Comparison of ENCODE assay signal across 23 cellular contexts in the genomic region with DNA sequence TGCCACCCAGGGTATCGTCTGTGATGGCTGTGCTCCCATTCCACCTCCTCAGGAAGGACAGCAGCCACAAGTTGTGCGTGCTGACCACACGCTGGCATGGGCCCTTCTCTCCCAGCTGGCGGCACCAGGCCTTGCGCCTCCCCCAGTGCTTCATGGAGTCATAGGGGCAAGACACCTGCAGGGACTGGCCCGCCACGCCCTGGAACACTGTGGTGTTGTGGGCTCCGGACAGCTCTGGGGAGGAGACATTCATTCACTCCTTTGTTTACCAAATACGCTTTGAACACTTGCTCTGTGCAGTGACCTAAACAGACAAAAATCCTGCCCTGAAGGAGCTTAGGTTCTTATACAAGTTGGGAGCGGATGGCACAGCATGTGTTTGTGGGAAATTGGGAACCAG. TPM values are rescaled to one million over a fixed set of nuclear protein-coding genes. Genes with fewer than 3 reads are reported as not detected.
DNase-seq lines count a peak whose midpoint lies in the region; ATAC-seq and TF ChIP-seq lines count a peak whose summit lies in the region.
"Had no signal": no experiment of that assay in that cellular context is flagged by ENCODE, and none has a peak within 500 bp of the region (broad histone marks: within the 10 kb centered on the region; RNA-seq: fewer than 3 reads in every experiment).

No MANE protein-coding gene starts in this region.

- H3K9me3 Mint-ChIP-seq in mesothelial cell of epicardium = no peaks in the 10 kb centered on the region
- H3K9me3 Mint-ChIP-seq: CD8-positive, alpha-beta memory T cell; H9; HFFc6 had no signal

- ATAC-seq in lower lobe of right lung = no peak

- H3K9me3 ChIP-seq in HEK293 (ENCODE audit: control insufficient read depth, insufficient read depth, low read depth, low read length) (no peaks in the 10 kb centered on the region), lower lobe of right lung (no peaks in the 10 kb centered on the region)
- H3K9me3 ChIP-seq: SJSA1 had no signal

- no peak overlapping the region for H3K27ac Mint-ChIP-seq in mesothelial cell of epicardium
- H3K27ac Mint-ChIP-seq: B cell; CD8-positive, alpha-beta memory T cell; H9; HFFc6 had no signal

- TF ChIP-seq CTCF in HEK293 (tag by site-specific recombination; IDR thresholded peaks at IDR 0.05) (no peak), dorsolateral prefrontal cortex (IDR thresholded peaks at IDR 0.05 in 54 of 56, conservative IDR thresholded peaks at IDR 0.05 in 2 of 56; ENCODE audit: low read depth in 1 of 56, partially characterized antibody in 56 of 56) (no peak), lower lobe of right lung (IDR thresholded peaks at IDR 0.05) (no peak), mesothelial cell of epicardium (IDR thresholded peaks at IDR 0.05; ENCODE audit: unreplicated experiment) (no peak)

- no peaks in the 10 kb centered on the region for H3K4me1 Mint-ChIP-seq in mesothelial cell of epicardium
- H3K4me1 Mint-ChIP-seq: CD8-positive, alpha-beta memory T cell had no signal

- no peak overlapping the region for H3K27ac ChIP-seq in HEK293 (ENCODE audit: extremely low read depth, low read depth, low read length)
- H3K27ac ChIP-seq in dorsolateral prefrontal cortex = peak overlapping the region in 1 of 59 donors; percentile 3
- no peak overlapping the region for H3K27ac ChIP-seq in lower lobe of right lung
- H3K27ac ChIP-seq: GM23248, SJSA1 had no signal

- no peak overlapping the region for H3K4me3 ChIP-seq in HEK293 (ENCODE audit: low read depth, low read length)
- peak overlapping the region in 36 of 59 donors; percentile 1 to 47 (median 26) for H3K4me3 ChIP-seq in dorsolateral prefrontal cortex
- peak overlapping the region; percentile 19 for H3K4me3 ChIP-seq in lower lobe of right lung
- H3K4me3 ChIP-seq: GM23248, SJSA1 had no signal

- H3K36me3 Mint-ChIP-seq in mesothelial cell of epicardium = no peaks in the 10 kb centered on the region

- no peak overlapping the region for H3K4me3 Mint-ChIP-seq in mesothelial cell of epicardium
- H3K4me3 Mint-ChIP-seq: B cell; CD8-positive, alpha-beta memory T cell; H9; HFFc6 had no signal

- intact Hi-C loops in dorsolateral prefrontal cortex (cut with DNase I) (no loop called here), lower lobe of right lung (cut with DNase I) (no loop called here)

- H3K4me1 ChIP-seq in HEK293 (ENCODE audit: control insufficient read depth, insufficient read depth, low read length) (no peaks in the 10 kb centered on the region), lower lobe of right lung (peaks cover 17% of the 10 kb centered on the region)
- H3K4me1 ChIP-seq: SJSA1 had no signal

- POLR2A ChIA-PET in HEK293 (lab: Yijun Ruan, JAX) = interaction anchor here (0.8 kb wide), 1 partner anchor 10 kb away, joined by 3 read pairs; no protein-coding TSS in a partner anchor

- H3K27me3 ChIP-seq in dorsolateral prefrontal cortex = peaks cover 0 to 12% (median 0%) of the 10 kb centered on the region in 45 donors
- peaks cover under 1% of the 10 kb centered on the region for H3K27me3 ChIP-seq in lower lobe of right lung (ENCODE audit: low read depth)

- H3K36me3 ChIP-seq in HEK293 (ENCODE audit: control insufficient read depth in 2 of 2, insufficient read depth in 1 of 2, low read length in 2 of 2) (no peaks in the 10 kb centered on the region), lower lobe of right lung (no peaks in the 10 kb centered on the region)
- H3K36me3 ChIP-seq: SJSA1 had no signal

- H3K27me3 Mint-ChIP-seq in mesothelial cell of epicardium (ENCODE audit: low read depth) = peaks cover 23% of the 10 kb centered on the region

- CTCF ChIA-PET in HEK293 (lab: Yijun Ruan, JAX) = no interaction called here

- DNase-seq in dorsolateral prefrontal cortex (no peak), lower lobe of right lung (no peak), NOMO-1 treated with DMSO at 0.1 percent for 48 hours (lab: John Stamatoyannopoulos, UW; ENCODE audit: unreplicated experiment) (no peak), NAMALWA (ENCODE audit: low spot score) (no peak), mesothelial cell of epicardium (ENCODE audit: low spot score in 2 of 2, unreplicated experiment in 2 of 2) (no peak)
- no peak for DNase-seq in activated T-cell treated with anti-CD3 and anti-CD28 coated beads, Interleukin-2, amount 50 U/mL, for 1 hour
- DNase-seq: CD8-positive, alpha-beta memory T cell; DMS153; DND-41; GM23248; H9; HFFc6; NCI-H1105 treated with DMSO at 0.1 percent for 48 hours; NCI-H2029 treated with DMSO at 0.1 percent for 48 hours; NCI-H446 treated with DMSO at 0.1 percent for 48 hours; NCI-H526; Right ventricle myocardium superior; RPMI8226 had no signal

TF ChIP-seq in HEK293, 187 proteins besides CTCF, POLR2A, EP300 and RAD21:
- TF ChIP-seq ZNF140 (tag by site-specific recombination; IDR thresholded peaks at IDR 0.05) = no peak
- TF ChIP-seq ZIC2 (tag by site-specific recombination; IDR thresholded peaks at IDR 0.05) = peak; percentile 77
- TF ChIP-seq ZNF221 (tag by site-specific recombination; IDR thresholded peaks at IDR 0.05; ENCODE audit: borderline replicate concordance) = no peak
- no peak for TF ChIP-seq ZNF239 (tag by site-specific recombination; IDR thresholded peaks at IDR 0.05)
- TF ChIP-seq, protein P1, sequence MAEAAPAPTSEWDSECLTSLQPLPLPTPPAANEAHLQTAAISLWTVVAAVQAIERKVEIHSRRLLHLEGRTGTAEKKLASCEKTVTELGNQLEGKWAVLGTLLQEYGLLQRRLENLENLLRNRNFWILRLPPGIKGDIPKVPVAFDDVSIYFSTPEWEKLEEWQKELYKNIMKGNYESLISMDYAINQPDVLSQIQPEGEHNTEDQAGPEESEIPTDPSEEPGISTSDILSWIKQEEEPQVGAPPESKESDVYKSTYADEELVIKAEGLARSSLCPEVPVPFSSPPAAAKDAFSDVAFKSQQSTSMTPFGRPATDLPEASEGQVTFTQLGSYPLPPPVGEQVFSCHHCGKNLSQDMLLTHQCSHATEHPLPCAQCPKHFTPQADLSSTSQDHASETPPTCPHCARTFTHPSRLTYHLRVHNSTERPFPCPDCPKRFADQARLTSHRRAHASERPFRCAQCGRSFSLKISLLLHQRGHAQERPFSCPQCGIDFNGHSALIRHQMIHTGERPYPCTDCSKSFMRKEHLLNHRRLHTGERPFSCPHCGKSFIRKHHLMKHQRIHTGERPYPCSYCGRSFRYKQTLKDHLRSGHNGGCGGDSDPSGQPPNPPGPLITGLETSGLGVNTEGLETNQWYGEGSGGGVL (tag by site-specific recombination; IDR thresholded peaks at IDR 0.05) = no peak
- TF ChIP-seq ZNF529 (tag by site-specific recombination; IDR thresholded peaks at IDR 0.05; ENCODE audit: insufficient replicate concordance) = no peak
- TF ChIP-seq ZNF707 (tag by site-specific recombination; IDR thresholded peaks at IDR 0.05) = no peak

RNA-seq across cellular contexts. Expression of a gene that starts 1.5 kb away (rescaled TPM):
- total RNA-seq in dorsolateral prefrontal cortex = 10 to 100 TPM in 68 of 120 experiments, 1 to 10 TPM in 52; 1.2 to 28.9 (median 11.7) TPM
- total RNA-seq in lower lobe of right lung = 58.5 TPM
- not detected in 3 replicates for total RNA-seq in mesothelial cell of epicardium
- total RNA-seq: B cell, GM23248, HFFc6, LHCN-M2, SJSA1 had no signal

RNA-seq across cellular contexts. Expression of a gene that starts 7.2 kb away (rescaled TPM):
- total RNA-seq in dorsolateral prefrontal cortex (1 to 10 TPM in 70 of 120 experiments, under 1 TPM in 31, not detected in 19; 0.43 to 5.0 (median 1.4) TPM), lower lobe of right lung (2.0 TPM), mesothelial cell of epicardium (not detected in 3 replicates)
- total RNA-seq: B cell; CD8-positive, alpha-beta memory T cell; GM23248; H9; HFFc6; LHCN-M2; MCF 10A; Right ventricle myocardium superior; SJSA1 had no signal

RNA-seq across cellular contexts. Expression of a gene that starts 39.6 kb away (rescaled TPM):
- total RNA-seq in dorsolateral prefrontal cortex (under 1 TPM in 17 of 120 experiments, not detected in 103; 0.13 to 0.97 (median 0.20) TPM), lower lobe of right lung (1.4 TPM), mesothelial cell of epicardium (not detected in 3 replicates)
- total RNA-seq: GM23248, HFFc6, LHCN-M2, MCF 10A, Right ventricle myocardium superior, SJSA1 had no signal
